19 cellular contexts compared by ENCODE assay signal in genomic region chr2:149122521-149122920, GRCh38.
DNase-seq lines count a peak whose midpoint lies in the region; ATAC-seq and TF ChIP-seq lines count a peak whose summit lies in the region.
"Had no signal": no experiment of that assay in that cellular context is flagged by ENCODE, and none has a peak within 500 bp of the region (broad histone marks: within the 10 kb centered on the region; RNA-seq: fewer than 3 reads in every experiment).

No MANE protein-coding gene starts in this region.

- no peaks in the 10 kb centered on the region for H3F3A ChIP-seq in smooth muscle cell (ENCODE audit: low read depth)

- CTCF ChIA-PET in Caco-2 (lab: Charles Lee): no interaction called here
- CTCF ChIA-PET in CD8-positive, alpha-beta memory T cell (lab: Charles Lee): no interaction called here

- TF ChIP-seq CTCF in Caco-2 (IDR thresholded peaks at IDR 0.05; ENCODE audit: insufficient read depth in 1 of 2, low read depth in 1 of 2, low read length in 1 of 2, severe bottlenecking in 1 of 2, unreplicated experiment in 1 of 2): no peak
- TF ChIP-seq CTCF in smooth muscle cell (IDR thresholded peaks at IDR 0.05; ENCODE audit: borderline replicate concordance, insufficient read depth, poor library complexity, severe bottlenecking): no peak
- TF ChIP-seq CTCF in transverse colon (IDR thresholded peaks at IDR 0.05): no peak
- TF ChIP-seq CTCF in prostate gland (IDR thresholded peaks at IDR 0.05): no peak

- in situ Hi-C loops in transverse colon (cut with MboI; ENCODE audit: low pct_ligation_motif_present in 1 of 4, low pct_unique_long_range_greater_than_20kb in 1 of 4, low sequenced_read_pairs in 3 of 4): no loop called here

- H3K9ac ChIP-seq in smooth muscle cell (ENCODE audit: low read depth): no peak overlapping the region

- H3K4me1 ChIP-seq in Caco-2 (peaks cover 34% of the 10 kb centered on the region), smooth muscle cell (ENCODE audit: low read depth) (peaks cover 8% of the 10 kb centered on the region), transverse colon (peaks cover 0 to 10% (median 2%) of the 10 kb centered on the region in 4 donors), prostate gland (replicated peaks) (no peaks in the 10 kb centered on the region)
- no peaks in the 10 kb centered on the region for H3K4me1 ChIP-seq in CD8-positive, alpha-beta memory T cell (ENCODE audit: insufficient read depth, low read length)
- H3K4me1 ChIP-seq: A549, HAP-1 had no signal

- peak overlapping the region; percentile 46 for H3K27ac Mint-ChIP-seq in Caco-2 (ENCODE audit: unreplicated experiment)
- no peak overlapping the region for H3K27ac Mint-ChIP-seq in CD8-positive, alpha-beta memory T cell
- H3K27ac Mint-ChIP-seq: CD4-positive, alpha-beta memory T cell had no signal

- DNase-seq in Caco-2 (peak; percentile 49 to 69), islet precursor cell (peak; percentile 70), myocyte (ENCODE audit: low read depth) (peak; percentile 37), smooth muscle cell (lab: John Stamatoyannopoulos, UW; ENCODE audit: unreplicated experiment) (no peak), transverse colon (no peak), prostate gland (ENCODE audit: low spot score) (no peak)
- DNase-seq in CD8-positive, alpha-beta memory T cell: no peak
- DNase-seq: 8988T; ACHN; C1 segment of cervical spinal cord; CD4-positive, alpha-beta memory T cell; DMS53; DMS79 treated with DMSO at 0.1 percent for 48 hours; GF-D8; GOT3; HFFc6 had no signal

- H3K4me2 ChIP-seq in smooth muscle cell: peak overlapping the region; percentile 68
- H3K4me2 ChIP-seq: A549 had no signal

- BruUV-seq in Caco-2 (replicated peaks; lab: Mats Ljungman, UMichigan): no TSS peak

- H3K79me2 ChIP-seq in smooth muscle cell (ENCODE audit: low read depth): no peaks in the 10 kb centered on the region

- no peak overlapping the region for H2AFZ ChIP-seq in smooth muscle cell (ENCODE audit: low read depth)

- POLR2A ChIA-PET in Caco-2 (lab: Charles Lee): no interaction called here
- POLR2A ChIA-PET in CD8-positive, alpha-beta memory T cell (lab: Charles Lee): no interaction called here

- peaks cover 45% of the 10 kb centered on the region for H3K4me1 Mint-ChIP-seq in Caco-2 (ENCODE audit: low read depth, unreplicated experiment)
- no peaks in the 10 kb centered on the region for H3K4me1 Mint-ChIP-seq in CD8-positive, alpha-beta memory T cell
- H3K4me1 Mint-ChIP-seq: CD4-positive, alpha-beta memory T cell had no signal

- no peaks in the 10 kb centered on the region for H3K27me3 Mint-ChIP-seq in Caco-2 (ENCODE audit: insufficient read depth, unreplicated experiment)
- peaks cover 3 to 13% of the 10 kb centered on the region in 2 donors for H3K27me3 Mint-ChIP-seq in CD8-positive, alpha-beta memory T cell

- H3K27me3 ChIP-seq in Caco-2 (replicated peaks; ENCODE audit: control insufficient read depth, insufficient read depth, low read length) (no peaks in the 10 kb centered on the region), smooth muscle cell (ENCODE audit: low read depth) (peaks cover 37% of the 10 kb centered on the region), transverse colon (no peaks in the 10 kb centered on the region), prostate gland (replicated peaks; ENCODE audit: insufficient read depth) (no peaks in the 10 kb centered on the region)
- H3K27me3 ChIP-seq in CD8-positive, alpha-beta memory T cell (ENCODE audit: insufficient read depth, low read length, poor library complexity, severe bottlenecking): no peaks in the 10 kb centered on the region

- peaks cover 14% of the 10 kb centered on the region for H3K36me3 Mint-ChIP-seq in Caco-2 (ENCODE audit: insufficient read depth, unreplicated experiment)
- H3K36me3 Mint-ChIP-seq in CD8-positive, alpha-beta memory T cell: no peaks in the 10 kb centered on the region
- H3K36me3 Mint-ChIP-seq: CD4-positive, alpha-beta memory T cell had no signal

- 76% methylated on average over 3 of the region's 3 CpGs for WGBS in smooth muscle cell (ENCODE audit: low lambda C conversion rate)
- 97 to 100% methylated on average over 1 to 3 of the region's 3 CpGs for WGBS in transverse colon (ENCODE audit: low coverage in 1 of 2), 2 donors
- 94% methylated on average over 3 of the region's 3 CpGs for WGBS in prostate gland

- TF ChIP-seq POLR2A in transverse colon (IDR thresholded peaks at IDR 0.05) (no peak), prostate gland (IDR thresholded peaks at IDR 0.05) (no peak)

- H3K4me3 Mint-ChIP-seq in Caco-2 (ENCODE audit: unreplicated experiment): no peak overlapping the region
- no peak overlapping the region for H3K4me3 Mint-ChIP-seq in CD8-positive, alpha-beta memory T cell
- H3K4me3 Mint-ChIP-seq: CD4-positive, alpha-beta memory T cell; HFFc6 had no signal

- intact Hi-C loops in Caco-2 (cut with micrococcal nuclease; ENCODE audit: unreplicated experiment) (no loop called here), transverse colon (cut with DNase I; ENCODE audit: low total_unique reads) (loop anchor here (10.0 kb wide), 1 partner anchor 568 kb away; no protein-coding TSS in a partner anchor), prostate gland (cut with DNase I) (no loop called here)

- H4K20me1 ChIP-seq in smooth muscle cell (ENCODE audit: low read depth): no peaks in the 10 kb centered on the region

- TF ChIP-seq EP300 in transverse colon (IDR thresholded peaks at IDR 0.05; ENCODE audit: low read depth): no peak

- H3K36me3 ChIP-seq in Caco-2 (ENCODE audit: control insufficient read depth, insufficient read depth, low read length) (no peaks in the 10 kb centered on the region), smooth muscle cell (ENCODE audit: low read depth) (no peaks in the 10 kb centered on the region), transverse colon (no peaks in the 10 kb centered on the region), prostate gland (no peaks in the 10 kb centered on the region)
- no peaks in the 10 kb centered on the region for H3K36me3 ChIP-seq in CD8-positive, alpha-beta memory T cell (ENCODE audit: insufficient read depth, low read length)
- H3K36me3 ChIP-seq: HAP-1 had no signal

- H3K9me3 Mint-ChIP-seq in Caco-2 (ENCODE audit: unreplicated experiment): no peaks in the 10 kb centered on the region
- H3K9me3 Mint-ChIP-seq in CD8-positive, alpha-beta memory T cell: peaks cover 0 to 2% (median 0%) of the 10 kb centered on the region in 5 donors

- H3K4me3 ChIP-seq in Caco-2 (ENCODE audit: low read depth, low read length): no peak overlapping the region
- H3K4me3 ChIP-seq in smooth muscle cell: no peak overlapping the region
- no peak overlapping the region for H3K4me3 ChIP-seq in CD8-positive, alpha-beta memory T cell (ENCODE audit: low read length)
- H3K4me3 ChIP-seq in transverse colon: no peak overlapping the region
- H3K4me3 ChIP-seq in prostate gland: no peak overlapping the region
- H3K4me3 ChIP-seq: A549, HAP-1 had no signal

- ATAC-seq in HG02623 (IDR thresholded peaks at IDR 0.05; ENCODE audit: unreplicated experiment): no peak
- ATAC-seq: A549 had no signal

- H3K9me3 ChIP-seq in Caco-2 (no peaks in the 10 kb centered on the region), smooth muscle cell (replicated peaks; ENCODE audit: low read depth) (no peaks in the 10 kb centered on the region), transverse colon (no peaks in the 10 kb centered on the region), prostate gland (no peaks in the 10 kb centered on the region)
- no peaks in the 10 kb centered on the region for H3K9me3 ChIP-seq in CD8-positive, alpha-beta memory T cell (ENCODE audit: low read length)
- H3K9me3 ChIP-seq: A549, HAP-1 had no signal

- H3K27ac ChIP-seq in smooth muscle cell (ENCODE audit: low read depth): no peak overlapping the region
- no peak overlapping the region for H3K27ac ChIP-seq in CD8-positive, alpha-beta memory T cell (ENCODE audit: low read depth, low read length)
- no peak overlapping the region for H3K27ac ChIP-seq in transverse colon
- no peak overlapping the region for H3K27ac ChIP-seq in prostate gland
- H3K27ac ChIP-seq: A549 had no signal

Comparison
In these comparisons a context has a peak if more than half of its experiments do, and no peak if none do; other contexts are left out.
1. DNase-seq: peak in Caco-2 (2 of 2), islet precursor cell (single experiment) and myocyte (single experiment); none in smooth muscle cell (single experiment), CD8-positive, alpha-beta memory T cell (0 of 5), transverse colon (single experiment) and prostate gland (single experiment).